ENCODE assay signal across 1 cellular context in the genomic region with DNA sequence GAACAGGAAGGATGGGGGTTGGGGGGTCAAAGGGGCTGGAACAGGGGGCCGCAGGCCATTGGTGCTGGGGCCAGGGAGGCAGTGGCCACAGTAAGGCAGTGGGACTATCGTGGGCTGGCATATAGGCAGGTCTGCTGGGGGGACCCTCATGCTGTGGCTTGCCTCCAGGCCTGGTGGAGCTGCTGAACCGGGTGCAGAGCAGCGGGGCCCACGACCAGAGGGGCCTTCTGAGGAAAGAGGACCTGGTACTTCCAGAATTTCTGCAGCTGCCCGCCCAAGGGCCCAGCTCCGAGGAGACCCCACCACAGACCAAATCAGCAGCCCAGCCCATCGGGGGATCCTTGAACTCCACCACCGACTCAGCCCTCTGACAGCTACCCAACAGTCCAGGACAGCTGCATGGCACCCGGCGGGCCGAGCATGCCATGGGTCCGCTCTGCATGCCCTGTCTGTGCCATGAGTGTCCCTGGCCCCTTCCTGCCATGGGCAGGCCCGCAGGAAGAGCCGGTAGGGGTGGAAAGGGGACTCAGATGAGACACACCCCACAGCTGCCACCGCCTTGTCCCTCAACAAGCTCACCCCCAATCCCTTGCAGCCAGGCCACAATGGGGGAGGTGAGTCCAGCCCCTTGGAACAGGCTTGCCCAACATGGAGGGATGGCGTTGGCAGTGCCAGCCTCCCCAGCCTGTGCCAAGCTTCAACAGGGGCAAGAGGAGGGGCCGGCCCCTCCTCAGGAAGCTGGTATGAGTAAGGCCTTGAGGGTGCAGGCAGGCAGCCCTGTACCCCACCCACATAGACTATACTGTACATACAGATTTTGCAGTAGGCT.
A peak's percentile ranks its signal among the peaks of the same experiment; 100 is the strongest.
TF ChIP-seq lines count a peak whose summit lies in the region.

No MANE protein-coding gene starts in this region.

TF ChIP-seq in K562, 482 proteins besides CTCF, POLR2A, EP300 and RAD21:
- TF ChIP-seq POLR2B (IDR thresholded peaks at IDR 0.05; ENCODE audit: low read depth, partially characterized antibody) (no peak), FOXM1 (IDR thresholded peaks at IDR 0.05; ENCODE audit: low read depth) (no peak), FOXM1 (CRISPR knock-in tag; IDR thresholded peaks at IDR 0.05; ENCODE audit: low read depth) (no peak), RBFOX2 (IDR thresholded peaks at IDR 0.05; ENCODE audit: low read depth, low read length) (0 out of 2 replicates have a peak, but pooled peaks have one; percentile 47), MTF1 (CRISPR knock-in tag; IDR thresholded peaks at IDR 0.05; ENCODE audit: borderline replicate concordance) (no peak), RBM15 (IDR thresholded peaks at IDR 0.05; ENCODE audit: insufficient read depth, low read length) (no peak), RERE (CRISPR knock-in tag; IDR thresholded peaks at IDR 0.05; ENCODE audit: borderline replicate concordance) (no peak), SUPT5H (IDR thresholded peaks at IDR 0.05) (no peak), POLR2G (IDR thresholded peaks at IDR 0.05; ENCODE audit: low read depth, low read length) (peak; percentile 53), ZZZ3 (IDR thresholded peaks at IDR 0.05) (no peak)
- TF ChIP-seq, protein P1, sequence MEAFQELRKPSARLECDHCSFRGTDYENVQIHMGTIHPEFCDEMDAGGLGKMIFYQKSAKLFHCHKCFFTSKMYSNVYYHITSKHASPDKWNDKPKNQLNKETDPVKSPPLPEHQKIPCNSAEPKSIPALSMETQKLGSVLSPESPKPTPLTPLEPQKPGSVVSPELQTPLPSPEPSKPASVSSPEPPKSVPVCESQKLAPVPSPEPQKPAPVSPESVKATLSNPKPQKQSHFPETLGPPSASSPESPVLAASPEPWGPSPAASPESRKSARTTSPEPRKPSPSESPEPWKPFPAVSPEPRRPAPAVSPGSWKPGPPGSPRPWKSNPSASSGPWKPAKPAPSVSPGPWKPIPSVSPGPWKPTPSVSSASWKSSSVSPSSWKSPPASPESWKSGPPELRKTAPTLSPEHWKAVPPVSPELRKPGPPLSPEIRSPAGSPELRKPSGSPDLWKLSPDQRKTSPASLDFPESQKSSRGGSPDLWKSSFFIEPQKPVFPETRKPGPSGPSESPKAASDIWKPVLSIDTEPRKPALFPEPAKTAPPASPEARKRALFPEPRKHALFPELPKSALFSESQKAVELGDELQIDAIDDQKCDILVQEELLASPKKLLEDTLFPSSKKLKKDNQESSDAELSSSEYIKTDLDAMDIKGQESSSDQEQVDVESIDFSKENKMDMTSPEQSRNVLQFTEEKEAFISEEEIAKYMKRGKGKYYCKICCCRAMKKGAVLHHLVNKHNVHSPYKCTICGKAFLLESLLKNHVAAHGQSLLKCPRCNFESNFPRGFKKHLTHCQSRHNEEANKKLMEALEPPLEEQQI (IDR thresholded peaks at IDR 0.05): no peak
- TF ChIP-seq, protein P2, sequence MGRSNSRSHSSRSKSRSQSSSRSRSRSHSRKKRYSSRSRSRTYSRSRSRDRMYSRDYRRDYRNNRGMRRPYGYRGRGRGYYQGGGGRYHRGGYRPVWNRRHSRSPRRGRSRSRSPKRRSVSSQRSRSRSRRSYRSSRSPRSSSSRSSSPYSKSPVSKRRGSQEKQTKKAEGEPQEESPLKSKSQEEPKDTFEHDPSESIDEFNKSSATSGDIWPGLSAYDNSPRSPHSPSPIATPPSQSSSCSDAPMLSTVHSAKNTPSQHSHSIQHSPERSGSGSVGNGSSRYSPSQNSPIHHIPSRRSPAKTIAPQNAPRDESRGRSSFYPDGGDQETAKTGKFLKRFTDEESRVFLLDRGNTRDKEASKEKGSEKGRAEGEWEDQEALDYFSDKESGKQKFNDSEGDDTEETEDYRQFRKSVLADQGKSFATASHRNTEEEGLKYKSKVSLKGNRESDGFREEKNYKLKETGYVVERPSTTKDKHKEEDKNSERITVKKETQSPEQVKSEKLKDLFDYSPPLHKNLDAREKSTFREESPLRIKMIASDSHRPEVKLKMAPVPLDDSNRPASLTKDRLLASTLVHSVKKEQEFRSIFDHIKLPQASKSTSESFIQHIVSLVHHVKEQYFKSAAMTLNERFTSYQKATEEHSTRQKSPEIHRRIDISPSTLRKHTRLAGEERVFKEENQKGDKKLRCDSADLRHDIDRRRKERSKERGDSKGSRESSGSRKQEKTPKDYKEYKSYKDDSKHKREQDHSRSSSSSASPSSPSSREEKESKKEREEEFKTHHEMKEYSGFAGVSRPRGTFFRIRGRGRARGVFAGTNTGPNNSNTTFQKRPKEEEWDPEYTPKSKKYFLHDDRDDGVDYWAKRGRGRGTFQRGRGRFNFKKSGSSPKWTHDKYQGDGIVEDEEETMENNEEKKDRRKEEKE (IDR thresholded peaks at IDR 0.05; ENCODE audit: borderline replicate concordance in 1 of 2, control insufficient read depth in 1 of 2, low read depth in 2 of 2, low read length in 1 of 2): no peak
- TF ChIP-seq, protein P3, sequence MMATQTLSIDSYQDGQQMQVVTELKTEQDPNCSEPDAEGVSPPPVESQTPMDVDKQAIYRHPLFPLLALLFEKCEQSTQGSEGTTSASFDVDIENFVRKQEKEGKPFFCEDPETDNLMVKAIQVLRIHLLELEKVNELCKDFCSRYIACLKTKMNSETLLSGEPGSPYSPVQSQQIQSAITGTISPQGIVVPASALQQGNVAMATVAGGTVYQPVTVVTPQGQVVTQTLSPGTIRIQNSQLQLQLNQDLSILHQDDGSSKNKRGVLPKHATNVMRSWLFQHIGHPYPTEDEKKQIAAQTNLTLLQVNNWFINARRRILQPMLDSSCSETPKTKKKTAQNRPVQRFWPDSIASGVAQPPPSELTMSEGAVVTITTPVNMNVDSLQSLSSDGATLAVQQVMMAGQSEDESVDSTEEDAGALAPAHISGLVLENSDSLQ (IDR thresholded peaks at IDR 0.05): no peak
TF ChIP-seq in K562: peak in this region for 2.
